34 cellular contexts compared by ENCODE assay signal in genomic region chr6:161368514-161368913, GRCh38.
"Had no signal": no experiment of that assay in that cellular context is flagged by ENCODE, and none has a peak within 500 bp of the region (broad histone marks: within the 10 kb centered on the region; RNA-seq: fewer than 3 reads in every experiment).

No MANE protein-coding gene starts in this region.

- H3K4me3 ChIP-seq: esophagus squamous epithelium, heart right ventricle, left lung, lower lobe of right lung, mucosa of descending colon, ovary, psoas muscle, sigmoid colon, thyroid gland, upper lobe of left lung, vagina had no signal

- FAIRE-seq: bronchial epithelial cell, endometrium had no signal

- H3K27ac ChIP-seq: epithelial cell of prostate, esophagus squamous epithelium, heart right ventricle, left lung, lower lobe of right lung, ovary, psoas muscle, sigmoid colon, thyroid gland, upper lobe of left lung, vagina had no signal

- H3K4me3 Mint-ChIP-seq: activated CD4-positive, alpha-beta memory T cell treated with anti-CD3 and anti-CD28 coated beads, Interleukin-2, amount 10 ng/mL, durations not matched to agents 7 days and 5 days; activated CD4-positive, alpha-beta T cell treated with anti-CD3 and anti-CD28 coated beads, Interleukin-2, amount 10 ng/mL, durations not matched to agents 7 days and 5 days; activated T-cell treated with anti-CD3 and anti-CD28 coated beads, Interleukin-2, amount 50 U/mL, for 24 hours; activated T-helper 17 cell treated with anti-CD3 and anti-CD28 coated beads, Interleukin-2, amount 50 U/mL, for 72 hours; central memory CD8-positive, alpha-beta T cell; natural killer cell treated with Interleukin-12 subunit alpha and Interleukin-12 subunit beta and Interleukin-15 and Interleukin-18, amount 100 ng/mL, for 72 hours; stimulated activated memory B cell treated with anti-CD40 and anti-IgM and Interleukin-4, amounts not matched to agents 10 μg/mL and 1 μg/mL and 100 μg/mL, for 72 hours; stimulated activated naive CD8-positive, alpha-beta T cell treated with anti-CD3 and anti-CD28 coated beads, Interleukin-15, amount 100 ng/mL, for 72 hours; WTC11 had no signal

- H3K36me3 ChIP-seq: esophagus squamous epithelium, heart right ventricle, left lung, lower lobe of right lung, ovary, sigmoid colon, thyroid gland, upper lobe of left lung, vagina had no signal

- H3K27me3 Mint-ChIP-seq: activated CD4-positive, alpha-beta memory T cell treated with anti-CD3 and anti-CD28 coated beads, Interleukin-2, amount 10 ng/mL, durations not matched to agents 7 days and 5 days; activated CD4-positive, alpha-beta T cell treated with anti-CD3 and anti-CD28 coated beads, Interleukin-2, amount 10 ng/mL, durations not matched to agents 7 days and 5 days; activated T-cell treated with anti-CD3 and anti-CD28 coated beads, Interleukin-2, amount 50 U/mL, for 24 hours; activated T-helper 17 cell treated with anti-CD3 and anti-CD28 coated beads, Interleukin-2, amount 50 U/mL, for 72 hours; central memory CD8-positive, alpha-beta T cell; stimulated activated memory B cell treated with anti-CD40 and anti-IgM and Interleukin-4, amounts not matched to agents 10 μg/mL and 1 μg/mL and 100 μg/mL, for 72 hours; stimulated activated naive CD8-positive, alpha-beta T cell treated with anti-CD3 and anti-CD28 coated beads, Interleukin-15, amount 100 ng/mL, for 72 hours had no signal

- H3K27ac Mint-ChIP-seq: activated CD4-positive, alpha-beta memory T cell treated with anti-CD3 and anti-CD28 coated beads, Interleukin-2, amount 10 ng/mL, durations not matched to agents 7 days and 5 days; activated CD4-positive, alpha-beta T cell treated with anti-CD3 and anti-CD28 coated beads, Interleukin-2, amount 10 ng/mL, durations not matched to agents 7 days and 5 days; activated T-cell treated with anti-CD3 and anti-CD28 coated beads, Interleukin-2, amount 50 U/mL, for 24 hours; activated T-helper 17 cell treated with anti-CD3 and anti-CD28 coated beads, Interleukin-2, amount 50 U/mL, for 72 hours; natural killer cell treated with Interleukin-12 subunit alpha and Interleukin-12 subunit beta and Interleukin-15 and Interleukin-18, amount 100 ng/mL, for 72 hours; stimulated activated memory B cell treated with anti-CD40 and anti-IgM and Interleukin-4, amounts not matched to agents 10 μg/mL and 1 μg/mL and 100 μg/mL, for 72 hours; WTC11 had no signal

- H3K27me3 ChIP-seq: esophagus squamous epithelium, heart right ventricle, left lung, ovary, sigmoid colon, thyroid gland, upper lobe of left lung, vagina had no signal

- H3K4me1 ChIP-seq: heart right ventricle, lower lobe of right lung, psoas muscle, sigmoid colon, upper lobe of left lung had no signal

- H3K9me3 ChIP-seq: lower lobe of right lung, ovary, psoas muscle, thyroid gland, vagina had no signal

- H3K4me1 Mint-ChIP-seq: activated CD4-positive, alpha-beta memory T cell treated with anti-CD3 and anti-CD28 coated beads, Interleukin-2, amount 10 ng/mL, durations not matched to agents 7 days and 5 days; activated CD4-positive, alpha-beta T cell treated with anti-CD3 and anti-CD28 coated beads, Interleukin-2, amount 10 ng/mL, durations not matched to agents 7 days and 5 days; activated T-helper 17 cell treated with anti-CD3 and anti-CD28 coated beads, Interleukin-2, amount 50 U/mL, for 72 hours; central memory CD8-positive, alpha-beta T cell; stimulated activated memory B cell treated with anti-CD40 and anti-IgM and Interleukin-4, amounts not matched to agents 10 μg/mL and 1 μg/mL and 100 μg/mL, for 72 hours; stimulated activated naive CD8-positive, alpha-beta T cell treated with anti-CD3 and anti-CD28 coated beads, Interleukin-15, amount 100 ng/mL, for 72 hours; WTC11 had no signal

- ATAC-seq: activated T-helper 17 cell treated with anti-CD3 and anti-CD28 coated beads, Interleukin-2, amount 50 U/mL, for 72 hours; psoas muscle; stimulated activated memory B cell treated with anti-CD40 and anti-IgM and Interleukin-4, amounts not matched to agents 10 μg/mL and 1 μg/mL and 100 μg/mL, for 72 hours; WTC11 had no signal

- DNase-seq: activated CD4-positive, alpha-beta memory T cell treated with anti-CD3 and anti-CD28 coated beads, Interleukin-2, amount 10 ng/mL, durations not matched to agents 7 days and 5 days; activated CD4-positive, alpha-beta T cell treated with anti-CD3 and anti-CD28 coated beads for 1 hour; activated CD4-positive, alpha-beta T cell treated with anti-CD3 and anti-CD28 coated beads, Interleukin-2, amount 10 ng/mL, durations not matched to agents 7 days and 5 days; activated CD8-positive, alpha-beta memory T cell treated with anti-CD3 and anti-CD28 coated beads, Interleukin-2, amount 50 U/mL, for 48 hours; activated gamma-delta T cell treated with Interleukin-2 at 50 U/mL for 16 hours; activated naive CD4-positive, alpha-beta T cell treated with anti-CD3 and anti-CD28 coated beads, Interleukin-2, amount 50 U/mL, for 16 hours; activated T-cell treated with anti-CD3 and anti-CD28 coated beads, Interleukin-2, amount 50 U/mL, for 24 hours; dermis blood vessel endothelial cell; effector CD4-positive, alpha-beta T cell; esophagus squamous epithelium; foreskin melanocyte; heart right ventricle; left lung; lower lobe of right lung; mucosa of descending colon; ovary; psoas muscle; sigmoid colon; small intestine; stimulated activated CD4-positive, alpha-beta T cell treated with anti-CD3 and anti-CD28 coated beads, Interleukin-1b, Interleukin-23, amount 100 ng/mL, for 48 hours; stimulated activated CD4-positive, alpha-beta T cell treated with anti-CD3 and anti-CD28 coated beads, Interleukin-4, amount 100 ng/mL, for 4 hours; stimulated activated CD8-positive, alpha-beta memory T cell treated with anti-CD3 and anti-CD28 coated beads, Interleukin-4, amount 100 ng/mL, for 48 hours; stimulated activated naive CD8-positive, alpha-beta T cell treated with anti-CD3 and anti-CD28 coated beads, Interleukin-15, amount 100 ng/mL, for 72 hours; thyroid gland had no signal
